In the genomic region with DNA sequence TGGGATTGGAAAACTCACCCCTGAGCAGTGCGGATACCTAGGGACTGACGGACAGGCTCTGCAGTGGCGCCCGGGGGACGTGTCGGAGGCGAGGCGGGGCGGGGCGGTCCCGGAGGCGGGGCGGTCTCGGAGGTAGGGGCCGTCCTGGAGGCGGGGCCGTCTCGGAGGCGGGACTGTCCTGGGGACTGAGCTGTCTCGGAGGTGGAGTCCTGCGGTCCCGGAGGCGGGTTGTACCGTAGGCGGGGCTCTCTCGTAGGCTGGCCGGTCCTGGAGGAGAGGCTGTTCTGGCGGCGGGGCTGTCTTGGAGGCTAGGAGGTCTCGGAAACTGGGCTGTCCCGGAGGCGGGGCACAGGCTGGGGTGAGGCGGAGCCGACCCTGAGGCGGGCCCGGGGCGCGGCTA, we compare ENCODE assay signal across 7 cellular contexts.
DNase-seq lines count a peak whose midpoint lies in the region; ATAC-seq and TF ChIP-seq lines count a peak whose summit lies in the region.
"Not testable (repeated sequence)": the region's sequence is repeated elsewhere in the genome, so short reads cannot be mapped to it uniquely, and the experiment has no call there.

No MANE protein-coding gene starts in this region.

- H3K27ac ChIP-seq in iPS DF 6.9 (ENCODE audit: low read length): not testable (repeated sequence)

- H3K27ac Mint-ChIP-seq in WTC11: not testable (repeated sequence)

- not testable (repeated sequence) for H3K36me3 ChIP-seq in iPS DF 6.9 (ENCODE audit: control insufficient read depth, insufficient read depth, low read length)

- H3K9me3 Mint-ChIP-seq in WTC11: not testable (repeated sequence)

- ATAC-seq in GM18909 (IDR thresholded peaks at IDR 0.05; ENCODE audit: poor library complexity, unreplicated experiment) (peak; percentile 85), HG03039 (IDR thresholded peaks at IDR 0.05; ENCODE audit: unreplicated experiment) (peak; percentile 86), WTC11 (peak; percentile 96)

- H3K36me3 Mint-ChIP-seq in WTC11: not testable (repeated sequence)

- WGBS in iPS DF 6.9 (ENCODE audit: insufficient coverage, insufficient read length): no CpG with 5 or more reads among the region's 38 CpGs

- TF ChIP-seq CTCF in WTC11 (IDR thresholded peaks at IDR 0.05): not testable (repeated sequence)

- not testable (repeated sequence) for H3K4me1 ChIP-seq in iPS DF 6.9 (ENCODE audit: control insufficient read depth, insufficient read depth, low read length)

- not testable (repeated sequence) for H3K27me3 Mint-ChIP-seq in WTC11 (ENCODE audit: low read depth)

- H3K4me1 Mint-ChIP-seq in WTC11: not testable (repeated sequence)

- H3K4me3 Mint-ChIP-seq in WTC11: peak overlapping the region; percentile 52

- 0 out of 2 replicates have a peak overlapping the region, but pooled peaks have one; percentile 26 for H3K4me3 ChIP-seq in iPS DF 6.9 (ENCODE audit: low read length)

- CTCF ChIA-PET in WTC11 (lab: Charles Lee): not testable (repeated sequence)

- POLR2A ChIA-PET in WTC11 (lab: Charles Lee): not testable (repeated sequence)

- not testable (repeated sequence) for H3K9me3 ChIP-seq in iPS DF 6.9 (ENCODE audit: control insufficient read depth, insufficient read depth, low read length)

- not testable (repeated sequence) for H3K27me3 ChIP-seq in iPS DF 6.9 (ENCODE audit: control insufficient read depth, insufficient read depth, low read length)

- DNase-seq in NCI-H2196 (lab: John Stamatoyannopoulos, UW; ENCODE audit: unreplicated experiment) (peak; percentile 63), WTC11 (ENCODE audit: low spot score) (peak; percentile 97), amygdala (lab: John Stamatoyannopoulos, UW) (peak; percentile 1 to 92 (median 76))
- not testable (repeated sequence) for DNase-seq in iPS DF 6.9 (ENCODE audit: low read depth, low spot score)
- DNase-seq in stimulated activated CD4-positive, alpha-beta T cell treated with anti-CD3 and anti-CD28 coated beads, Interleukin-12 subunit alpha, Interleukin-12 subunit beta, amount 100 ng/mL, for 24 hours (ENCODE audit: low read depth in 2 of 2): peak; percentile 83 to 85

TF ChIP-seq in WTC11, 78 proteins besides CTCF, POLR2A, EP300 and RAD21:
- peak; percentile 61; the same call in 1 of the 2 replicates for TF ChIP-seq SP1 (CRISPR knock-in tag; conservative IDR thresholded peaks at IDR 0.05)
